Comparison of ENCODE assay signal across 22 cellular contexts in the genomic region with DNA sequence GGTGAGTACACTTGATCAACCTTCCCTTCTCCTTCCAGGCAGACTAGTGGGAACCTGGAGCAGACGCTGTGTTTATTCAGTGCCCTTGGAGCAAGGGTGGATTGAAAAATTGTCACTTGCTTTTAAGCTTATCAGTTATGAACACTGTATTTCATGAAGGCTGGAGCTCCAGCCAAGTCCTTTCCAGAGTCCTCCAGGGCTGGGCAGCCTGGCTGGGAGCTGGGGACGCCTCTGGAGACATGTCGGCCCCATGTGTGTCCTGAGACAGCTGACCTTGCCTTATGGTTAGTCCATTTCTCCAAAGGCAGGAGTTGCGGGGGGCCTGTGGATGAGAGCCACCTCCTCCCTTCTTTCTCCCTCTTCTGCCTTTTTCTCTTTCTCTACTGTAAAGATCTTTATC.
"Had no signal": no experiment of that assay in that cellular context is flagged by ENCODE, and none has a peak within 500 bp of the region (broad histone marks: within the 10 kb centered on the region; RNA-seq: fewer than 3 reads in every experiment).

No MANE protein-coding gene starts in this region.

- H3K4me3 Mint-ChIP-seq: activated naive CD4-positive, alpha-beta T cell treated with anti-CD3 and anti-CD28 coated beads, Interleukin-2, amount 50 U/mL, for 24 hours; brain; nephron; T-helper 1 cell treated with Interleukin-12 subunit alpha and Interleukin-12 subunit beta and Interleukin-4 antibody, amounts not matched to agents 30 μg/mL and 1 μg/mL, for 36 hours had no signal

- ATAC-seq: activated CD4-positive, CD25-positive, alpha-beta regulatory T cell treated with anti-CD3 and anti-CD28 coated beads, Interleukin-2, amount 50 U/mL, for 24 hours; foreskin keratinocyte; stimulated activated naive CD8-positive, alpha-beta T cell treated with anti-CD3 and anti-CD28 coated beads, Interleukin-15, Interleukin-2, amounts not matched to agents 100 U/mL and 50 U/mL, for 24 hours; upper lobe of right lung had no signal

- H3K27me3 Mint-ChIP-seq: activated naive CD4-positive, alpha-beta T cell treated with anti-CD3 and anti-CD28 coated beads, Interleukin-2, amount 50 U/mL, for 24 hours had no signal

- H3K9me3 ChIP-seq: spleen, thyroid gland, upper lobe of right lung had no signal

- H3K9me3 Mint-ChIP-seq: activated naive CD4-positive, alpha-beta T cell treated with anti-CD3 and anti-CD28 coated beads, Interleukin-2, amount 50 U/mL, for 24 hours; T-helper 1 cell treated with Interleukin-12 subunit alpha and Interleukin-12 subunit beta and Interleukin-4 antibody, amounts not matched to agents 30 μg/mL and 1 μg/mL, for 36 hours had no signal

- H3K36me3 Mint-ChIP-seq: brain had no signal

- H3K4me1 Mint-ChIP-seq: nephron had no signal

- H3K4me1 ChIP-seq: foreskin keratinocyte, spleen, thyroid gland, upper lobe of right lung had no signal

- H3K27ac ChIP-seq: foreskin keratinocyte, spleen, thyroid gland, upper lobe of right lung had no signal

- H3K4me3 ChIP-seq: spleen, thyroid gland, upper lobe of right lung had no signal

- H3K27me3 ChIP-seq: foreskin keratinocyte, thyroid gland, upper lobe of right lung had no signal

- H3K27ac Mint-ChIP-seq: activated naive CD4-positive, alpha-beta T cell treated with anti-CD3 and anti-CD28 coated beads, Interleukin-2, amount 50 U/mL, for 24 hours; nephron; T-helper 1 cell treated with Interleukin-12 subunit alpha and Interleukin-12 subunit beta and Interleukin-4 antibody, amounts not matched to agents 30 μg/mL and 1 μg/mL, for 36 hours had no signal

- DNase-seq: activated gamma-delta T cell treated with Interleukin-2 at 50 U/mL for 16 hours; activated T-cell treated with anti-CD3 and anti-CD28 coated beads, Interleukin-2, amount 50 U/mL, for 1 hour; anterior cingulate cortex; caudate nucleus; dermis blood vessel endothelial cell; effector CD8-positive, alpha-beta T cell; foreskin keratinocyte; hippocampal formation; kidney glomerular epithelial cell; midbrain; retina; spleen; stimulated activated CD4-positive, alpha-beta T cell treated with anti-CD3 and anti-CD28 coated beads, Interleukin-4, amount 100 ng/mL, for 24 hours; stimulated activated naive CD8-positive, alpha-beta T cell treated with anti-CD3 and anti-CD28 coated beads, Interleukin-15, Interleukin-2, amounts not matched to agents 100 U/mL and 50 U/mL, for 24 hours; substantia nigra; thyroid gland; upper lobe of right lung had no signal
